ENCODE assay signal across 24 cellular contexts in genomic region chr5:6750951-6751685, GRCh38. TPM values are rescaled to one million over a fixed set of nuclear protein-coding genes. Genes with fewer than 3 reads are reported as not detected.
DNase-seq lines count a peak whose midpoint lies in the region; ATAC-seq and TF ChIP-seq lines count a peak whose summit lies in the region.
"Had no signal": no experiment of that assay in that cellular context is flagged by ENCODE, and none has a peak within 500 bp of the region (broad histone marks: within the 10 kb centered on the region; RNA-seq: fewer than 3 reads in every experiment).

No MANE protein-coding gene starts in this region.

- in situ Hi-C loops in HAP-1 (cut with MboI; ENCODE audit: low sequenced_read_pairs): loop anchor here (10.0 to 25.0 kb wide), 2 partner anchors 126 to 1111 kb away; partner anchors contain the start of genes CFAP90, FASTKD3 and MTRR

- H3K4me1 Mint-ChIP-seq in activated CD8-positive, alpha-beta T cell treated with anti-CD3 and anti-CD28 coated beads for 36 hours (ENCODE audit: low read depth): peaks cover 2% of the 10 kb centered on the region
- H3K4me1 Mint-ChIP-seq in nephron progenitor cell: no peaks in the 10 kb centered on the region
- H3K4me1 Mint-ChIP-seq in stimulated activated naive B cell treated with anti-CD40 and anti-IgM and Interleukin-4, amounts not matched to agents 10 μg/mL and 1 μg/mL and 100 μg/mL, for 72 hours: peaks cover 7 to 14% of the 10 kb centered on the region in 2 donors
- no peaks in the 10 kb centered on the region for H3K4me1 Mint-ChIP-seq in activated T-helper 1 cell treated with anti-CD3 and anti-CD28 coated beads, Interleukin-12 subunit alpha, Interleukin-12 subunit beta, Interleukin-2, Interleukin-4 antibody, amounts not matched to agents 30 ng/mL and 10 ng/mL and 1 ng/mL, durations not matched to agents 14 hours and 24 hours and 36 hours (ENCODE audit: low read depth)

- POLR2A ChIA-PET in activated CD8-positive, alpha-beta T cell treated with anti-CD3 and anti-CD28 coated beads for 36 hours (lab: Charles Lee): interaction anchor here (1.2 kb wide), 1 partner anchor 12 kb away, joined by 3 read pairs; no protein-coding TSS in a partner anchor

- no peaks in the 10 kb centered on the region for H3K27me3 Mint-ChIP-seq in activated CD8-positive, alpha-beta T cell treated with anti-CD3 and anti-CD28 coated beads for 36 hours
- peaks cover 3% of the 10 kb centered on the region for H3K27me3 Mint-ChIP-seq in nephron progenitor cell (ENCODE audit: low read depth, poor library complexity)
- H3K27me3 Mint-ChIP-seq in stimulated activated naive B cell treated with anti-CD40 and anti-IgM and Interleukin-4, amounts not matched to agents 10 μg/mL and 1 μg/mL and 100 μg/mL, for 72 hours: no peaks in the 10 kb centered on the region
- H3K27me3 Mint-ChIP-seq in activated T-helper 1 cell treated with anti-CD3 and anti-CD28 coated beads, Interleukin-12 subunit alpha, Interleukin-12 subunit beta, Interleukin-2, Interleukin-4 antibody, amounts not matched to agents 30 ng/mL and 10 ng/mL and 1 ng/mL, durations not matched to agents 14 hours and 24 hours and 36 hours (ENCODE audit: insufficient read depth): no peaks in the 10 kb centered on the region

- CTCF ChIA-PET in activated CD8-positive, alpha-beta T cell treated with anti-CD3 and anti-CD28 coated beads for 36 hours (lab: Charles Lee): no interaction called here

- intact Hi-C loops in activated CD8-positive, alpha-beta T cell treated with anti-CD3 and anti-CD28 coated beads for 36 hours (cut with micrococcal nuclease): no loop called here
- intact Hi-C loops in activated T-helper 1 cell treated with anti-CD3 and anti-CD28 coated beads, Interleukin-12 subunit alpha, Interleukin-12 subunit beta, Interleukin-2, Interleukin-4 antibody, amounts not matched to agents 30 ng/mL and 10 ng/mL and 1 ng/mL, durations not matched to agents 14 hours and 24 hours and 36 hours (cut with micrococcal nuclease): no loop called here

- ATAC-seq in activated CD8-positive, alpha-beta T cell treated with anti-CD3 and anti-CD28 coated beads for 36 hours: no peak
- ATAC-seq in stimulated activated naive B cell treated with anti-CD40 and anti-IgM and Interleukin-4, amounts not matched to agents 10 μg/mL and 1 μg/mL and 100 μg/mL, for 72 hours (replicated peaks): no peak

- no peaks in the 10 kb centered on the region for H3K27me3 ChIP-seq in HAP-1 (ENCODE audit: low read depth)

- H3K36me3 Mint-ChIP-seq in activated CD8-positive, alpha-beta T cell treated with anti-CD3 and anti-CD28 coated beads for 36 hours (ENCODE audit: low read depth): peaks cover 69% of the 10 kb centered on the region
- peaks cover 93% of the 10 kb centered on the region for H3K36me3 Mint-ChIP-seq in nephron progenitor cell (ENCODE audit: low read depth)
- peaks cover 64 to 82% of the 10 kb centered on the region in 2 donors for H3K36me3 Mint-ChIP-seq in stimulated activated naive B cell treated with anti-CD40 and anti-IgM and Interleukin-4, amounts not matched to agents 10 μg/mL and 1 μg/mL and 100 μg/mL, for 72 hours
- peaks cover 57% of the 10 kb centered on the region for H3K36me3 Mint-ChIP-seq in activated T-helper 1 cell treated with anti-CD3 and anti-CD28 coated beads, Interleukin-12 subunit alpha, Interleukin-12 subunit beta, Interleukin-2, Interleukin-4 antibody, amounts not matched to agents 30 ng/mL and 10 ng/mL and 1 ng/mL, durations not matched to agents 14 hours and 24 hours and 36 hours (ENCODE audit: low read depth)

- no peak for TF ChIP-seq CTCF in activated CD8-positive, alpha-beta T cell treated with anti-CD3 and anti-CD28 coated beads for 36 hours (IDR thresholded peaks at IDR 0.05)
- no peak for TF ChIP-seq CTCF in nephron progenitor cell (IDR thresholded peaks at IDR 0.05)

- peak overlapping the region; percentile 5 for H3K27ac Mint-ChIP-seq in activated CD8-positive, alpha-beta T cell treated with anti-CD3 and anti-CD28 coated beads for 36 hours
- peak overlapping the region; percentile 50 for H3K27ac Mint-ChIP-seq in nephron progenitor cell
- H3K27ac Mint-ChIP-seq in stimulated activated naive B cell treated with anti-CD40 and anti-IgM and Interleukin-4, amounts not matched to agents 10 μg/mL and 1 μg/mL and 100 μg/mL, for 72 hours: peak overlapping the region; percentile 57
- H3K27ac Mint-ChIP-seq in activated T-helper 1 cell treated with anti-CD3 and anti-CD28 coated beads, Interleukin-12 subunit alpha, Interleukin-12 subunit beta, Interleukin-2, Interleukin-4 antibody, amounts not matched to agents 30 ng/mL and 10 ng/mL and 1 ng/mL, durations not matched to agents 14 hours and 24 hours and 36 hours: no peak overlapping the region

- no peak overlapping the region for H3K4me3 ChIP-seq in HAP-1
- H3K4me3 ChIP-seq: PC-9 had no signal

- peaks cover 87% of the 10 kb centered on the region for H3K36me3 ChIP-seq in HAP-1 (replicated peaks)

- peak; percentile 17 for DNase-seq in activated effector memory CD4-positive, alpha-beta T cell treated with anti-CD3 and anti-CD28 coated beads, Interleukin-2, amount 50 U/mL, for 16 hours
- DNase-seq in activated effector memory CD4-positive, alpha-beta T cell treated with Interleukin-2 at 50 U/mL for 16 hours: no peak
- DNase-seq in activated CD8-positive, alpha-beta T cell treated with anti-CD3 and anti-CD28 coated beads for 36 hours: no peak
- DNase-seq in nephron progenitor cell (no peak), NCI-H187 treated with DMSO at 0.1 percent for 48 hours (lab: John Stamatoyannopoulos, UW) (no peak), HAP-1 (ENCODE audit: low spot score in 2 of 2) (no peak)
- DNase-seq in stimulated activated naive B cell treated with anti-CD40 and anti-IgM and Interleukin-4, amounts not matched to agents 10 μg/mL and 1 μg/mL and 100 μg/mL, for 72 hours: no peak
- no peak for DNase-seq in activated T-helper 1 cell treated with anti-CD3 and anti-CD28 coated beads, Interleukin-12 subunit alpha, Interleukin-12 subunit beta, Interleukin-2, Interleukin-4 antibody, amounts not matched to agents 30 ng/mL and 10 ng/mL and 1 ng/mL, durations not matched to agents 14 hours and 24 hours and 36 hours (ENCODE audit: low spot score)
- DNase-seq: 8988T; ACHN; Calu3; DND-41; NCI-H1092; NCI-H1417 treated with DMSO at 0.1 percent for 48 hours; NCI-H1694 treated with DMSO at 0.1 percent for 48 hours; NCI-H2081 treated with DMSO at 0.1 percent for 48 hours; NCI-H2171; NCI-H226; NCI-H524; NCI-H774; NK-92 treated with Interleukin-12 subunit alpha and Interleukin-12 subunit beta, amount 100 ng/mL, for 24 hours; PC-9; RPMI8226; SHP77 had no signal

- no peak overlapping the region for H3K4me3 Mint-ChIP-seq in activated CD8-positive, alpha-beta T cell treated with anti-CD3 and anti-CD28 coated beads for 36 hours
- H3K4me3 Mint-ChIP-seq in nephron progenitor cell: no peak overlapping the region
- peak overlapping the region in 1 of 2 donors; percentile 39 for H3K4me3 Mint-ChIP-seq in stimulated activated naive B cell treated with anti-CD40 and anti-IgM and Interleukin-4, amounts not matched to agents 10 μg/mL and 1 μg/mL and 100 μg/mL, for 72 hours
- H3K4me3 Mint-ChIP-seq in activated T-helper 1 cell treated with anti-CD3 and anti-CD28 coated beads, Interleukin-12 subunit alpha, Interleukin-12 subunit beta, Interleukin-2, Interleukin-4 antibody, amounts not matched to agents 30 ng/mL and 10 ng/mL and 1 ng/mL, durations not matched to agents 14 hours and 24 hours and 36 hours: no peak overlapping the region

- H3K9me3 ChIP-seq in HAP-1: no peaks in the 10 kb centered on the region

- H3K4me1 ChIP-seq in HAP-1: no peaks in the 10 kb centered on the region

- H3K9me3 Mint-ChIP-seq in activated CD8-positive, alpha-beta T cell treated with anti-CD3 and anti-CD28 coated beads for 36 hours: no peaks in the 10 kb centered on the region
- H3K9me3 Mint-ChIP-seq in nephron progenitor cell: no peaks in the 10 kb centered on the region
- no peaks in the 10 kb centered on the region for H3K9me3 Mint-ChIP-seq in stimulated activated naive B cell treated with anti-CD40 and anti-IgM and Interleukin-4, amounts not matched to agents 10 μg/mL and 1 μg/mL and 100 μg/mL, for 72 hours
- H3K9me3 Mint-ChIP-seq in activated T-helper 1 cell treated with anti-CD3 and anti-CD28 coated beads, Interleukin-12 subunit alpha, Interleukin-12 subunit beta, Interleukin-2, Interleukin-4 antibody, amounts not matched to agents 30 ng/mL and 10 ng/mL and 1 ng/mL, durations not matched to agents 14 hours and 24 hours and 36 hours: no peaks in the 10 kb centered on the region

RNA-seq across cellular contexts. Expression of gene TENT4A, which starts 37.9 kb away (rescaled TPM):
- total RNA-seq in activated CD8-positive, alpha-beta T cell treated with anti-CD3 and anti-CD28 coated beads for 36 hours: 10 to 100 TPM; 50.6 to 51.9 TPM
- 40.6 and 42.3 TPM in 2 replicates for total RNA-seq in activated T-helper 1 cell treated with anti-CD3 and anti-CD28 coated beads, Interleukin-12 subunit alpha, Interleukin-12 subunit beta, Interleukin-2, Interleukin-4 antibody, amounts not matched to agents 30 ng/mL and 10 ng/mL and 1 ng/mL, durations not matched to agents 14 hours and 24 hours and 36 hours
